ENCODE assay signal across 25 cellular contexts in the genomic region with DNA sequence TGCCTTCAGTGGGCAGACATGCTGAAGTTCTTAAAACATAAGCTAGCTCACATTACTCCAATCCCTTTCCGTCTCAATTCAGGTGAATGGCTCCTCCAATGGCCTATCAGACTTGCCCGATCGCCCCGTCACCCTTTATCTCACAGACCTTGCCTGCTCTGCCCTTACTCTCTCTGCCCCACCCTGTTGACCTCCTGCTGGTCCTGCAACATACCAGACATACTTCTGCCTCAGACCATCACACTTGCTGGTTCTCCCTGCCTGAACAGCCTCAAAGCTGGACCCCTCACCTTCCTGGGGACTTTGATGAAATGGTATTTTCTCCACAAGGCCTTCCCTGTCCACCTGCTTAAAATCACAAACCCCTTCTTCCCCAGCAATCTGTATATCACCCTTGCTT.
DNase-seq lines count a peak whose midpoint lies in the region; ATAC-seq and TF ChIP-seq lines count a peak whose summit lies in the region.
"Had no signal": no experiment of that assay in that cellular context is flagged by ENCODE, and none has a peak within 500 bp of the region (broad histone marks: within the 10 kb centered on the region; RNA-seq: fewer than 3 reads in every experiment).

No MANE protein-coding gene starts in this region.

- CTCF ChIA-PET in Calu3 (lab: Charles Lee): interaction anchor here (1.0 kb wide), 1 partner anchor 13 kb away, joined by 3 read pairs; no protein-coding TSS in a partner anchor

- H3K9ac ChIP-seq in NT2/D1 (ENCODE audit: insufficient read length, low read depth): no peak overlapping the region
- H3K9ac ChIP-seq: parathyroid adenoma had no signal

- H3K9me3 Mint-ChIP-seq in Calu3 (ENCODE audit: low read depth, unreplicated experiment): no peaks in the 10 kb centered on the region
- H3K9me3 Mint-ChIP-seq in progenitor cell of endocrine pancreas (ENCODE audit: low read depth): peaks cover 4% of the 10 kb centered on the region
- no peaks in the 10 kb centered on the region for H3K9me3 Mint-ChIP-seq in T-helper 2 cell treated with Interferon-gamma antibody and Interleukin-4, amounts not matched to agents 5 μg/mL and 100 μg/mL, for 36 hours
- H3K9me3 Mint-ChIP-seq: activated naive CD8-positive, alpha-beta T cell treated with anti-CD3 and anti-CD28 coated beads, Interleukin-2, amount 10 ng/mL, durations not matched to agents 7 days and 5 days; activated T-cell treated with anti-CD3 and anti-CD28 coated beads, Interleukin-2, amount 50 U/mL, for 4 hours; neural crest cell had no signal

- H3K4me1 ChIP-seq in NT2/D1 (ENCODE audit: insufficient read depth, insufficient read length): no peaks in the 10 kb centered on the region
- H3K4me1 ChIP-seq: parathyroid adenoma, right atrium auricular region had no signal

- H3K4me3 Mint-ChIP-seq in Calu3 (ENCODE audit: low read depth, unreplicated experiment): no peak overlapping the region
- no peak overlapping the region for H3K4me3 Mint-ChIP-seq in progenitor cell of endocrine pancreas (ENCODE audit: low read depth)
- no peak overlapping the region for H3K4me3 Mint-ChIP-seq in T-helper 2 cell treated with Interferon-gamma antibody and Interleukin-4, amounts not matched to agents 5 μg/mL and 100 μg/mL, for 36 hours
- H3K4me3 Mint-ChIP-seq: activated naive CD8-positive, alpha-beta T cell treated with anti-CD3 and anti-CD28 coated beads, Interleukin-2, amount 10 ng/mL, durations not matched to agents 7 days and 5 days; activated T-cell treated with anti-CD3 and anti-CD28 coated beads, Interleukin-2, amount 50 U/mL, for 4 hours; CD8-positive, alpha-beta memory T cell; HFFc6; neural crest cell had no signal

- no TSS peak for BruUV-seq in Calu3 (replicated peaks; lab: Mats Ljungman, UMichigan)

- intact Hi-C loops in Calu3 (cut with micrococcal nuclease; ENCODE audit: unreplicated experiment): no loop called here

- H3K27ac Mint-ChIP-seq in Calu3 (ENCODE audit: unreplicated experiment) (no peak overlapping the region), progenitor cell of endocrine pancreas (peak overlapping the region; percentile 92)
- no peak overlapping the region for H3K27ac Mint-ChIP-seq in T-helper 2 cell treated with Interferon-gamma antibody and Interleukin-4, amounts not matched to agents 5 μg/mL and 100 μg/mL, for 36 hours
- H3K27ac Mint-ChIP-seq: activated naive CD8-positive, alpha-beta T cell treated with anti-CD3 and anti-CD28 coated beads, Interleukin-2, amount 10 ng/mL, durations not matched to agents 7 days and 5 days; CD8-positive, alpha-beta memory T cell; HFFc6 had no signal

- no peaks in the 10 kb centered on the region for H3K27me3 ChIP-seq in NT2/D1 (ENCODE audit: insufficient read depth, insufficient read length)
- H3K27me3 ChIP-seq: right atrium auricular region had no signal

- TF ChIP-seq CTCF in Calu3 (IDR thresholded peaks at IDR 0.05; ENCODE audit: unreplicated experiment) (no peak), progenitor cell of endocrine pancreas (IDR thresholded peaks at IDR 0.05; ENCODE audit: unreplicated experiment) (no peak)

- no peak for ATAC-seq in HG03159 (IDR thresholded peaks at IDR 0.05; ENCODE audit: unreplicated experiment)
- ATAC-seq: activated T-cell treated with anti-CD3 and anti-CD28 coated beads, Interleukin-2, amount 50 U/mL, for 4 hours had no signal

- DNase-seq in Calu3 (peak; percentile 8), NT2/D1 (ENCODE audit: low read depth, low spot score) (peak; percentile 40), iPS-NIHi7 (ENCODE audit: extremely low spot score) (peak; percentile 83), progenitor cell of endocrine pancreas (ENCODE audit: low spot score, unreplicated experiment) (peak; percentile 9), dermis blood vessel endothelial cell (no peak), SHP77 treated with DMSO at 0.1 percent for 48 hours (lab: John Stamatoyannopoulos, UW) (no peak)
- no peak for DNase-seq in T-helper 2 cell treated with Interferon-gamma antibody and Interleukin-4, amounts not matched to agents 5 μg/mL and 100 μg/mL, for 36 hours (ENCODE audit: low spot score)
- DNase-seq: activated gamma-delta T cell; activated naive CD8-positive, alpha-beta T cell treated with anti-CD3 and anti-CD28 coated beads, Interleukin-2, amount 10 ng/mL, durations not matched to agents 7 days and 5 days; activated T-cell treated with anti-CD3 and anti-CD28 coated beads, Interleukin-2, amount 50 U/mL, for 4 hours; aorta; CD8-positive, alpha-beta memory T cell; HFFc6; KBM-7; NCI-H1105 treated with DMSO at 0.1 percent for 48 hours; NCI-H187 treated with DMSO at 0.1 percent for 48 hours; NCI-H2171; NCI-H524 treated with DMSO at 0.1 percent for 48 hours; stimulated activated naive CD4-positive, alpha-beta T cell treated with Interleukin-2 at 50 U/mL for 16 hours had no signal

- H3K36me3 ChIP-seq in NT2/D1 (ENCODE audit: insufficient read depth, insufficient read length, low read length): no peaks in the 10 kb centered on the region
- H3K36me3 ChIP-seq: right atrium auricular region had no signal

- H3K4me1 Mint-ChIP-seq in Calu3 (ENCODE audit: low read depth, unreplicated experiment) (peaks cover 21% of the 10 kb centered on the region), progenitor cell of endocrine pancreas (ENCODE audit: low read depth) (peaks cover 11% of the 10 kb centered on the region)
- H3K4me1 Mint-ChIP-seq in T-helper 2 cell treated with Interferon-gamma antibody and Interleukin-4, amounts not matched to agents 5 μg/mL and 100 μg/mL, for 36 hours (ENCODE audit: low read depth): no peaks in the 10 kb centered on the region
- H3K4me1 Mint-ChIP-seq: activated naive CD8-positive, alpha-beta T cell treated with anti-CD3 and anti-CD28 coated beads, Interleukin-2, amount 10 ng/mL, durations not matched to agents 7 days and 5 days; CD8-positive, alpha-beta memory T cell; neural crest cell had no signal

- H3K27me3 Mint-ChIP-seq in Calu3 (ENCODE audit: unreplicated experiment) (no peaks in the 10 kb centered on the region), progenitor cell of endocrine pancreas (no peaks in the 10 kb centered on the region)
- no peaks in the 10 kb centered on the region for H3K27me3 Mint-ChIP-seq in T-helper 2 cell treated with Interferon-gamma antibody and Interleukin-4, amounts not matched to agents 5 μg/mL and 100 μg/mL, for 36 hours (ENCODE audit: low read depth)
- H3K27me3 Mint-ChIP-seq: activated naive CD8-positive, alpha-beta T cell treated with anti-CD3 and anti-CD28 coated beads, Interleukin-2, amount 10 ng/mL, durations not matched to agents 7 days and 5 days had no signal

- peaks cover 6% of the 10 kb centered on the region; the same call in 1 of the 2 replicates for H3K9me3 ChIP-seq in NT2/D1 (ENCODE audit: insufficient read depth, low read length)
- H3K9me3 ChIP-seq: right atrium auricular region had no signal

- H3K4me3 ChIP-seq in NT2/D1 (ENCODE audit: insufficient read length, low read depth): no peak overlapping the region
- H3K4me3 ChIP-seq: lung, right atrium auricular region, smooth muscle cell had no signal

- H3K36me3 Mint-ChIP-seq in Calu3 (ENCODE audit: insufficient read depth, unreplicated experiment) (no peaks in the 10 kb centered on the region), progenitor cell of endocrine pancreas (ENCODE audit: insufficient read depth) (no peaks in the 10 kb centered on the region)
- no peaks in the 10 kb centered on the region for H3K36me3 Mint-ChIP-seq in T-helper 2 cell treated with Interferon-gamma antibody and Interleukin-4, amounts not matched to agents 5 μg/mL and 100 μg/mL, for 36 hours (ENCODE audit: low read depth)
- H3K36me3 Mint-ChIP-seq: activated naive CD8-positive, alpha-beta T cell treated with anti-CD3 and anti-CD28 coated beads, Interleukin-2, amount 10 ng/mL, durations not matched to agents 7 days and 5 days; CD8-positive, alpha-beta memory T cell had no signal

Comparison
In these comparisons a context has a peak if more than half of its experiments do, and no peak if none do; other contexts are left out.
1. DNase-seq: peak in Calu3 (single experiment), NT2/D1 (single experiment), iPS-NIHi7 (single experiment) and progenitor cell of endocrine pancreas (single experiment); none in dermis blood vessel endothelial cell (single experiment), T-helper 2 cell treated with Interferon-gamma antibody and Interleukin-4, amounts not matched to agents 5 μg/mL and 100 μg/mL, for 36 hours (single experiment) and SHP77 treated with DMSO at 0.1 percent for 48 hours (single experiment).